Comparison of ENCODE assay signal across 16 cellular contexts in the genomic region with DNA sequence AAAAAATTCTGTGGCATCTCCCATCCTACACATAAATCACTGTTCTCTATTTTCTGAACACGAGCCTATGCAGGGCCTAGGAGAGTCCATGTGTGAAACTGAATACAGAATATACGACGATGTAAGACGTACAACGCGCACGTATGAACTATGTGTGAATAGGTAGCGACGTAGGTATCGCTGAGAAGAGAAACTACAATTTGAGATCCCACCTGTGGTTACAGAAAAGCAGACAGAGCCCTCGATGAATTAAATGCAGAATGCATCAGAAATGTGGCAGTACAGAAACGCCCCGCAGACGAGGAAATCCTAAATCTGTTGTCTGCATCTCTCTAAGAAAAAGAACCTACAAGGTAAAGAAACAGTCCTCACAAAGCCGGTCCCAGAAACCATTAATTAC. TPM values are rescaled to one million over a fixed set of nuclear protein-coding genes. Genes with fewer than 3 reads are reported as not detected.
DNase-seq lines count a peak whose midpoint lies in the region; ATAC-seq and TF ChIP-seq lines count a peak whose summit lies in the region.
"Had no signal": no experiment of that assay in that cellular context is flagged by ENCODE, and none has a peak within 500 bp of the region (broad histone marks: within the 10 kb centered on the region; RNA-seq: fewer than 3 reads in every experiment).

No MANE protein-coding gene starts in this region.

- no peaks in the 10 kb centered on the region for H3K9me3 Mint-ChIP-seq in activated naive CD8-positive, alpha-beta T cell treated with anti-CD3 and anti-CD28 coated beads, Interleukin-2, amount 50 U/mL, for 24 hours
- no peaks in the 10 kb centered on the region for H3K9me3 Mint-ChIP-seq in nephron
- H3K9me3 Mint-ChIP-seq: activated B cell treated with CpG ODN at 0.5 μM for 24 hours; dendritic cell treated with granulocyte-macrophage colony-stimulating factor and Interleukin-4, amounts not matched to agents 40 ng/mL and 50 ng/mL, for 4 days; naive B cell had no signal

- H3K36me3 ChIP-seq in A673 (ENCODE audit: insufficient read depth, low read length, poor library complexity, severe bottlenecking) (peaks cover 74% of the 10 kb centered on the region), SK-N-MC (ENCODE audit: insufficient read depth, low read length) (peaks cover 100% of the 10 kb centered on the region), PC-3 (ENCODE audit: low read depth, low read length) (no peaks in the 10 kb centered on the region)
- H3K36me3 ChIP-seq: BE2C had no signal

- no peak overlapping the region for H3K4me2 ChIP-seq in PC-3 (ENCODE audit: low read length)

- H3F3A ChIP-seq in PC-3 (ENCODE audit: low read length, unreplicated experiment) = no peaks in the 10 kb centered on the region

- H3K9ac ChIP-seq in SK-N-MC (ENCODE audit: insufficient read length) (peak overlapping the region; percentile 51), PC-3 (ENCODE audit: low read length) (no peak overlapping the region)

- DNase-seq in A673 (ENCODE audit: low spot score) (no peak), SK-N-MC (ENCODE audit: low read depth, low spot score) (no peak), PC-3 (no peak), NCI-H2196 (lab: John Stamatoyannopoulos, UW; ENCODE audit: unreplicated experiment) (no peak), NCI-H2107 (lab: John Stamatoyannopoulos, UW) (no peak)
- no peak for DNase-seq in activated naive CD8-positive, alpha-beta T cell treated with anti-CD3 and anti-CD28 coated beads, Interleukin-2, amount 50 U/mL, for 24 hours
- DNase-seq: activated B cell treated with CpG ODN at 0.5 μM for 24 hours, amygdala, BE2C, naive B cell, NCI-H1092 treated with DMSO at 0.1 percent for 48 hours, NCI-H524, SIG-M5 had no signal

- CTCF ChIA-PET in A673 (lab: Charles Lee) = no interaction called here
- CTCF ChIA-PET in PC-3 (lab: Charles Lee) = no interaction called here

- POLR2A ChIA-PET in A673 (lab: Charles Lee; ENCODE audit: low non-redundant PET) = no interaction called here
- POLR2A ChIA-PET in PC-3 (lab: Charles Lee; ENCODE audit: unreplicated experiment) = no interaction called here

- intact Hi-C loops in A673 (cut with micrococcal nuclease; ENCODE audit: unreplicated experiment) = no loop called here
- intact Hi-C loops in PC-3 (cut with micrococcal nuclease) = no loop called here

- H3K4me3 ChIP-seq in A673 (ENCODE audit: low read depth, low read length, poor library complexity, severe bottlenecking) = no peak overlapping the region
- peak overlapping the region; percentile 83 for H3K4me3 ChIP-seq in SK-N-MC
- no peak overlapping the region for H3K4me3 ChIP-seq in PC-3 (ENCODE audit: low read length)

- H2AFZ ChIP-seq in PC-3 (ENCODE audit: low read length) = no peak overlapping the region

- TF ChIP-seq CTCF in A673 (conservative IDR thresholded peaks at IDR 0.05; ENCODE audit: low read depth, low read length) (no peak), nephron (IDR thresholded peaks at IDR 0.05; ENCODE audit: unreplicated experiment in 3 of 3) (no peak), PC-3 (conservative IDR thresholded peaks at IDR 0.05; ENCODE audit: low read depth, low read length) (no peak)

- H3K79me2 ChIP-seq in PC-3 (ENCODE audit: low read length) = no peaks in the 10 kb centered on the region

- peak; percentile 29 for ATAC-seq in activated naive CD8-positive, alpha-beta T cell treated with anti-CD3 and anti-CD28 coated beads, Interleukin-2, amount 50 U/mL, for 24 hours
- ATAC-seq in PC-3 (no peak), HG03457 (IDR thresholded peaks at IDR 0.05; ENCODE audit: unreplicated experiment) (no peak)

- H3K4me3 Mint-ChIP-seq in activated naive CD8-positive, alpha-beta T cell treated with anti-CD3 and anti-CD28 coated beads, Interleukin-2, amount 50 U/mL, for 24 hours = peak overlapping the region; percentile 85
- peak overlapping the region in 2 of 3 experiments; percentile 32 to 46 for H3K4me3 Mint-ChIP-seq in nephron
- H3K4me3 Mint-ChIP-seq: activated B cell treated with CpG ODN at 0.5 μM for 24 hours; dendritic cell treated with granulocyte-macrophage colony-stimulating factor and Interleukin-4, amounts not matched to agents 40 ng/mL and 50 ng/mL, for 4 days; naive B cell had no signal

- H3K4me1 ChIP-seq in A673 (ENCODE audit: insufficient read depth, low read length, poor library complexity, severe bottlenecking) (peaks cover 93% of the 10 kb centered on the region), PC-3 (ENCODE audit: insufficient read depth, low read length) (no peaks in the 10 kb centered on the region)
- H3K4me1 ChIP-seq: BE2C had no signal

- H3K27ac Mint-ChIP-seq in activated naive CD8-positive, alpha-beta T cell treated with anti-CD3 and anti-CD28 coated beads, Interleukin-2, amount 50 U/mL, for 24 hours = peak overlapping the region; percentile 94
- peak overlapping the region in 2 of 3 experiments; percentile 49 to 76 for H3K27ac Mint-ChIP-seq in nephron
- H3K27ac Mint-ChIP-seq: activated B cell treated with CpG ODN at 0.5 μM for 24 hours; dendritic cell treated with granulocyte-macrophage colony-stimulating factor and Interleukin-4, amounts not matched to agents 40 ng/mL and 50 ng/mL, for 4 days; naive B cell had no signal

- H3K4me1 Mint-ChIP-seq in activated naive CD8-positive, alpha-beta T cell treated with anti-CD3 and anti-CD28 coated beads, Interleukin-2, amount 50 U/mL, for 24 hours = peaks cover 94% of the 10 kb centered on the region
- peaks cover 53% of the 10 kb centered on the region for H3K4me1 Mint-ChIP-seq in nephron
- H3K4me1 Mint-ChIP-seq: activated B cell treated with CpG ODN at 0.5 μM for 24 hours had no signal

- no peaks in the 10 kb centered on the region for H3K9me3 ChIP-seq in A673 (ENCODE audit: low read depth, low read length, poor library complexity, severe bottlenecking)
- no peaks in the 10 kb centered on the region for H3K9me3 ChIP-seq in SK-N-MC (ENCODE audit: low read depth, low read length)
- no peaks in the 10 kb centered on the region for H3K9me3 ChIP-seq in PC-3 (ENCODE audit: low read length)
- H3K9me3 ChIP-seq: BE2C had no signal

- H3K27ac ChIP-seq in A673 (ENCODE audit: low read depth, low read length, poor library complexity, severe bottlenecking) = peak overlapping the region; percentile 39
- peak overlapping the region; percentile 96 for H3K27ac ChIP-seq in SK-N-MC
- no peak overlapping the region for H3K27ac ChIP-seq in PC-3 (ENCODE audit: low read length)

- peaks cover 2% of the 10 kb centered on the region for H3K27me3 Mint-ChIP-seq in activated naive CD8-positive, alpha-beta T cell treated with anti-CD3 and anti-CD28 coated beads, Interleukin-2, amount 50 U/mL, for 24 hours
- peaks cover 80% of the 10 kb centered on the region for H3K27me3 Mint-ChIP-seq in nephron (ENCODE audit: low read depth)

- H3K27me3 ChIP-seq in A673 (replicated peaks; ENCODE audit: insufficient read depth, low read depth, low read length, poor library complexity) = no peaks in the 10 kb centered on the region
- peaks cover 100% of the 10 kb centered on the region for H3K27me3 ChIP-seq in PC-3 (ENCODE audit: low read length)

- no peaks in the 10 kb centered on the region for H4K20me1 ChIP-seq in PC-3 (ENCODE audit: low read length)

- H3K36me3 Mint-ChIP-seq in activated naive CD8-positive, alpha-beta T cell treated with anti-CD3 and anti-CD28 coated beads, Interleukin-2, amount 50 U/mL, for 24 hours (ENCODE audit: low read depth) = peaks cover 17% of the 10 kb centered on the region
- no peaks in the 10 kb centered on the region for H3K36me3 Mint-ChIP-seq in nephron (ENCODE audit: low read depth)
- H3K36me3 Mint-ChIP-seq: naive B cell had no signal

- no peaks in the 10 kb centered on the region for H3K9me2 ChIP-seq in PC-3 (replicated peaks; ENCODE audit: low read length)

- BruUV-seq in A673 (replicated peaks; lab: Mats Ljungman, UMichigan) (no TSS peak), PC-3 (replicated peaks; lab: Mats Ljungman, UMichigan) (no TSS peak)

RNA-seq across cellular contexts. Expression of gene BCL11B, which starts 12.7 kb away (rescaled TPM):
- total RNA-seq in A673 (2021) (80.6 and 81.3 TPM in 2 replicates), PC-3 (2014; rRNA removed) (0.73 and 1.7 TPM in 2 replicates)

Comparison
In these comparisons a context has a peak if more than half of its experiments do, and no peak if none do; other contexts are left out.
1. RNA of gene BCL11B, which starts 12.7 kb away (total RNA-seq): 80.6 to 81.3 TPM in A673; 0.73 to 1.7 TPM in PC-3; every median in the first group is over 10 times any median in the second.